20 cellular contexts compared by ENCODE assay signal in genomic region chr15:75948761-75949296, GRCh38. TPM values are rescaled to one million over a fixed set of nuclear protein-coding genes. Genes with fewer than 3 reads are reported as not detected.
DNase-seq lines count a peak whose midpoint lies in the region; ATAC-seq, FAIRE-seq and TF ChIP-seq lines count a peak whose summit lies in the region.
"Had no signal": no experiment of that assay in that cellular context is flagged by ENCODE, and none has a peak within 500 bp of the region (broad histone marks: within the 10 kb centered on the region; RNA-seq: fewer than 3 reads in every experiment).

No MANE protein-coding gene starts in this region.

- TF ChIP-seq POLR2A in HepG2 (IDR thresholded peaks at IDR 0.05; ENCODE audit: insufficient read depth in 1 of 2, low read depth in 2 of 2, low read length in 2 of 2), result no peak
- TF ChIP-seq POLR2A in right lobe of liver (IDR thresholded peaks at IDR 0.05), result no peak
- no peak for TF ChIP-seq POLR2A in K562 (conservative IDR thresholded peaks at IDR 0.05)

- FAIRE-seq in HepG2 (lab: Jason Lieb, UNC) (no peak), K562 (lab: Jason Lieb, UNC) (no peak)
- FAIRE-seq: D721Med, G401.6, GM12891, GM19239 had no signal

- H3K27me3 ChIP-seq in HepG2 (ENCODE audit: control insufficient read depth in 1 of 2, insufficient read depth in 2 of 2, low read length in 2 of 2), result no peaks in the 10 kb centered on the region
- no peaks in the 10 kb centered on the region for H3K27me3 ChIP-seq in right lobe of liver
- H3K27me3 ChIP-seq in K562 (ENCODE audit: control insufficient read depth in 2 of 2, insufficient read depth in 2 of 2, low read length in 2 of 2), result 0 out of 5 replicates have a peak, but pooled peaks cover 4 to 5% of the 10 kb centered on the region in 2 experiments
- H3K27me3 ChIP-seq: BLaER1 treated with 17β-estradiol and CSF1 and Interleukin-3, amounts not matched to agents 10 nM and 100 nM had no signal

- H3K9me3 ChIP-seq in HepG2 (ENCODE audit: low read length) (no peaks in the 10 kb centered on the region), right lobe of liver (no peaks in the 10 kb centered on the region), K562 (replicated peaks; ENCODE audit: control insufficient read depth, insufficient read depth, low read depth, low read length) (no peaks in the 10 kb centered on the region)
- H3K9me3 ChIP-seq: A549, Caco-2 had no signal

- intact Hi-C loops in HepG2 (cut with micrococcal nuclease; ENCODE audit: unreplicated experiment), result no loop called here
- intact Hi-C loops in right lobe of liver (cut with DNase I), result no loop called here
- intact Hi-C loops in K562 (cut with micrococcal nuclease), result no loop called here

- BruUV-seq in HepG2 (replicated peaks; lab: Mats Ljungman, UMichigan) (no TSS peak), K562 (replicated peaks; lab: Mats Ljungman, UMichigan) (no TSS peak)

- no peaks in the 10 kb centered on the region for H3K79me2 ChIP-seq in HepG2 (ENCODE audit: insufficient read depth, low read length)
- no peaks in the 10 kb centered on the region for H3K79me2 ChIP-seq in K562 (ENCODE audit: control insufficient read depth, insufficient read depth, low read length)

- POLR2A ChIA-PET in HepG2 (lab: Yijun Ruan, JAX), result no interaction called here
- POLR2A ChIA-PET in K562 (lab: Yijun Ruan, JAX), result interaction anchor here (0.6 kb wide), 1 partner anchor 24 kb away, joined by 3 read pairs; no protein-coding TSS in a partner anchor

- DNase-seq in HepG2 (ENCODE audit: low spot score), result no peak
- no peak for DNase-seq in right lobe of liver
- no peak for DNase-seq in K562 (ENCODE audit: extremely low read depth in 1 of 4, low spot score in 3 of 4)
- no peak for DNase-seq in ureter (ENCODE audit: low spot score)
- no peak for DNase-seq in activated CD8-positive, alpha-beta memory T cell treated with anti-CD3 and anti-CD28 coated beads for 24 hours
- DNase-seq: AML-193; Caco-2; Calu3; CD4-positive, alpha-beta T cell; CD8-positive, alpha-beta T cell; DMS79 treated with DMSO at 0.1 percent for 48 hours; GF-D8 had no signal

- no peaks in the 10 kb centered on the region for H3K36me3 ChIP-seq in HepG2 (replicated peaks in 1 of 2; ENCODE audit: control insufficient read depth in 1 of 2, insufficient read depth in 2 of 2, low read length in 2 of 2)
- H3K36me3 ChIP-seq in right lobe of liver, result no peaks in the 10 kb centered on the region
- H3K36me3 ChIP-seq in K562 (ENCODE audit: control insufficient read depth, insufficient read depth, low read length), result no peaks in the 10 kb centered on the region
- H3K36me3 ChIP-seq: BLaER1 treated with 17β-estradiol and CSF1 and Interleukin-3, amounts not matched to agents 10 nM and 100 nM had no signal

- H3K9ac ChIP-seq in HepG2 (ENCODE audit: insufficient read depth, low read depth, low read length) (no peak overlapping the region), K562 (ENCODE audit: insufficient read depth in 1 of 2, low read depth in 2 of 2, low read length in 2 of 2) (no peak overlapping the region)
- H3K9ac ChIP-seq: BLaER1 treated with 17β-estradiol and CSF1 and Interleukin-3, amounts not matched to agents 10 nM and 100 nM had no signal

- H3K4me2 ChIP-seq in HepG2 (ENCODE audit: low read depth, low read length), result no peak overlapping the region
- no peak overlapping the region for H3K4me2 ChIP-seq in K562 (ENCODE audit: insufficient read depth, low read length)
- H3K4me2 ChIP-seq: A549; BLaER1 treated with 17β-estradiol and CSF1 and Interleukin-3, amounts not matched to agents 10 nM and 100 nM had no signal

- WGBS in HepG2 (ENCODE audit: low lambda C conversion rate), result 53% methylated on average over 8 of the region's 8 CpGs
- 72% methylated on average over 8 of the region's 8 CpGs for WGBS in right lobe of liver (ENCODE audit: insufficient coverage, low coverage, low lambda C conversion rate, missing lambda C conversion rate)
- 16% methylated on average over 8 of the region's 8 CpGs for WGBS in K562 (ENCODE audit: insufficient coverage, low coverage, missing lambda C conversion rate)

- no peaks in the 10 kb centered on the region for H4K20me1 ChIP-seq in HepG2 (ENCODE audit: insufficient read depth, low read length)
- H4K20me1 ChIP-seq in K562 (replicated peaks; ENCODE audit: control insufficient read depth, insufficient read depth, low read length), result no peaks in the 10 kb centered on the region
- H4K20me1 ChIP-seq: BLaER1 treated with 17β-estradiol and CSF1 and Interleukin-3, amounts not matched to agents 10 nM and 100 nM had no signal

- CTCF ChIA-PET in HepG2 (lab: Yijun Ruan, JAX; ENCODE audit: low intra/inter-chr PET ratio, low total read pairs) (no interaction called here), K562 (lab: Yijun Ruan, JAX; ENCODE audit: low intra/inter-chr PET ratio) (no interaction called here)

- H3K4me3 ChIP-seq in HepG2 (replicated peaks in 1 of 3; ENCODE audit: insufficient read depth in 1 of 3, low read depth in 2 of 3, low read length in 3 of 3) (no peak overlapping the region), right lobe of liver (no peak overlapping the region), K562 (no peak overlapping the region)
- H3K4me3 ChIP-seq: A549; BLaER1 treated with 17β-estradiol and CSF1 and Interleukin-3, amounts not matched to agents 10 nM and 100 nM had no signal

- no peak for TF ChIP-seq CTCF in HepG2 (CRISPR knock-in tag; IDR thresholded peaks at IDR 0.05)
- no peak for TF ChIP-seq CTCF in right lobe of liver (IDR thresholded peaks at IDR 0.05)
- TF ChIP-seq CTCF in K562 (IDR thresholded peaks at IDR 0.05 in 2 of 3, conservative IDR thresholded peaks at IDR 0.05 in 1 of 3; ENCODE audit: insufficient read depth in 2 of 3, low read depth in 1 of 3, low read length in 3 of 3), result no peak

- H3K9me1 ChIP-seq in K562 (ENCODE audit: control insufficient read depth, insufficient read depth, low read length), result no peaks in the 10 kb centered on the region

- TF ChIP-seq RAD21 in HepG2 (CRISPR knock-in tag; IDR thresholded peaks at IDR 0.05), result no peak
- no peak for TF ChIP-seq RAD21 in K562 (CRISPR knock-in tag; conservative IDR thresholded peaks at IDR 0.05 in 1 of 2, IDR thresholded peaks at IDR 0.05 in 1 of 2)

- ATAC-seq in HepG2 (no peak), right lobe of liver (no peak), K562 (no peak)
- ATAC-seq: A549; CD8-positive, alpha-beta T cell had no signal

- TF ChIP-seq EP300 in HepG2 (IDR thresholded peaks at IDR 0.05; ENCODE audit: low read depth in 2 of 2, low read length in 2 of 2), result no peak
- no peak for TF ChIP-seq EP300 in HepG2 (CRISPR knock-in tag; IDR thresholded peaks at IDR 0.05; ENCODE audit: borderline replicate concordance)
- no peak for TF ChIP-seq EP300 in K562 (IDR thresholded peaks at IDR 0.05; ENCODE audit: low read length)

- H3K4me1 ChIP-seq in HepG2 (ENCODE audit: insufficient read depth, low read length), result no peaks in the 10 kb centered on the region
- no peaks in the 10 kb centered on the region for H3K4me1 ChIP-seq in right lobe of liver
- no peaks in the 10 kb centered on the region for H3K4me1 ChIP-seq in K562 (replicated peaks in 1 of 2; ENCODE audit: control insufficient read depth in 2 of 2, insufficient read depth in 2 of 2, low read length in 2 of 2)
- H3K4me1 ChIP-seq: Caco-2 had no signal

- no peak overlapping the region for H3K27ac ChIP-seq in HepG2 (ENCODE audit: extremely low read length, insufficient read depth, low read length)
- H3K27ac ChIP-seq in right lobe of liver, result no peak overlapping the region
- H3K27ac ChIP-seq in K562 (ENCODE audit: extremely low read depth, low read depth, low read length), result no peak overlapping the region
- H3K27ac ChIP-seq: 22Rv1; A549; BLaER1 treated with 17β-estradiol and CSF1 and Interleukin-3, amounts not matched to agents 10 nM and 100 nM; C4-2B had no signal

- in situ Hi-C loops in HepG2 (cut with HindIII; ENCODE audit: extremely low pct_ligation_motif_present, low pct_unique_long_range_greater_than_20kb), result no loop called here
- in situ Hi-C loops in K562 (cut with MboI), result no loop called here

- H2AFZ ChIP-seq in HepG2 (ENCODE audit: low read length), result no peak overlapping the region
- H2AFZ ChIP-seq in K562 (ENCODE audit: low read depth, low read length), result no peak overlapping the region

RNA-seq across cellular contexts. Expression of gene FBXO22, which starts 45.2 kb away (rescaled TPM):
- 112 and 179 TPM in 2 replicates for total RNA-seq in HepG2 (2016; rRNA removed; fragmentation: Illumina TruSeq; extraction: Trizol)
- total RNA-seq in HepG2 (2016; cell fraction: cytosol; rRNA removed; fragmentation: Illumina TruSeq; extraction: Trizol; ENCODE audit: low read depth), result 21.5 and 24.9 TPM in 2 replicates
- 120 and 197 TPM in 2 replicates for total RNA-seq in HepG2 (2016; cell fraction: insoluble cytoplasmic fraction; rRNA removed; fragmentation: Illumina TruSeq; extraction: Trizol)
- 48.5 and 56.0 TPM in 2 replicates for total RNA-seq in HepG2 (2016; cell fraction: membrane; rRNA removed; fragmentation: Illumina TruSeq; extraction: Trizol)
- total RNA-seq in HepG2 (2016; cell fraction: nucleus; rRNA removed; fragmentation: Illumina TruSeq; extraction: Trizol), result 74.1 and 87.3 TPM in 2 replicates
- polyA plus RNA-seq in HepG2 (2011; rRNA removed), result 42.5 and 45.7 TPM in 2 replicates
- polyA plus RNA-seq in HepG2 (2011; cell fraction: cytosol; rRNA removed), result 29.7 and 36.0 TPM in 2 replicates
- polyA plus RNA-seq in HepG2 (2011; cell fraction: nucleus; rRNA removed), result 27.8 and 32.3 TPM in 2 replicates
- 49.1 and 62.3 TPM in 2 replicates for polyA plus RNA-seq in HepG2 (2012)
- 22.4 and 27.7 TPM in 2 replicates for polyA plus RNA-seq in HepG2 (2016; cell fraction: cytosol; fragmentation: Illumina TruSeq; extraction: Trizol; ENCODE audit: low read depth)
- 149 and 155 TPM in 2 replicates for polyA plus RNA-seq in HepG2 (2016; cell fraction: insoluble cytoplasmic fraction; fragmentation: Illumina TruSeq; extraction: Trizol; ENCODE audit: low read depth)
- 36.1 and 39.4 TPM in 2 replicates for polyA plus RNA-seq in HepG2 (2016; cell fraction: membrane; fragmentation: Illumina TruSeq; extraction: Trizol; ENCODE audit: low read depth)
- polyA plus RNA-seq in HepG2 (2016; cell fraction: nucleus; fragmentation: Illumina TruSeq; extraction: Trizol; ENCODE audit: insufficient read depth, low read depth), result 78.1 and 88.1 TPM in 2 replicates
- polyA minus RNA-seq in HepG2 (2011; rRNA and poly(A)+ RNA removed; ENCODE audit: low replicate concordance), result 79.9 and 90.6 TPM in 2 replicates
- polyA minus RNA-seq in HepG2 (2011; cell fraction: cytosol; rRNA and poly(A)+ RNA removed), result 46.8 and 48.9 TPM in 2 replicates
- polyA minus RNA-seq in HepG2 (2011; cell fraction: nucleus; rRNA and poly(A)+ RNA removed), result 61.4 and 66.2 TPM in 2 replicates
- 10 to 100 TPM; 17.3 to 26.6 (median 20.0) TPM for total RNA-seq in right lobe of liver
- total RNA-seq in K562 (2011; cell fraction: chromatin; rRNA removed; ENCODE audit: low replicate concordance), result 64.2 and 108 TPM in 2 replicates
- total RNA-seq in K562 (2011; cell fraction: nucleolus; rRNA removed), result 35.4 and 44.9 TPM in 2 replicates
- 59.8 and 82.0 TPM in 2 replicates for total RNA-seq in K562 (2011; cell fraction: nucleoplasm; rRNA removed)
- 68.8 and 69.6 TPM in 2 replicates for total RNA-seq in K562 (2014; rRNA removed)
- 75.5 and 81.7 TPM in 2 replicates for total RNA-seq in K562 (2014; rRNA removed; fragmentation: Illumina TruSeq; extraction: Trizol)
- total RNA-seq in K562 (2015; rRNA removed; fragmentation: Illumina TruSeq; extraction: Trizol), result 52.7 and 53.0 TPM in 2 replicates
- total RNA-seq in K562 (2021), result 81.4 and 85.9 TPM in 2 replicates
- 76.6 and 99.4 TPM in 2 replicates for polyA plus RNA-seq in K562 (2011; rRNA removed)
- polyA plus RNA-seq in K562 (2011; cell fraction: cytosol; rRNA removed), result 45.7 and 49.8 TPM in 2 replicates
- 61.1 and 62.7 TPM in 2 replicates for polyA plus RNA-seq in K562 (2011; cell fraction: nucleus; rRNA removed)
- polyA plus RNA-seq in K562 (2012), result 49.0 and 61.2 TPM in 2 replicates
- polyA plus RNA-seq in K562 (2014; fragmentation: Illumina TruSeq; extraction: Trizol), result 53.4 and 66.5 TPM in 2 replicates
- polyA plus RNA-seq in K562 (2014; fragmentation: Nextera tagmentation; extraction: Ambion mirVana), result 10 to 100 TPM; 24.4 to 31.0 TPM
- polyA plus RNA-seq in K562 (2014; rRNA removed), result 54.8 and 63.4 TPM in 2 replicates
- 74.7 and 82.1 TPM in 2 replicates for polyA minus RNA-seq in K562 (2011; rRNA and poly(A)+ RNA removed)
- polyA minus RNA-seq in K562 (2011; cell fraction: cytosol; rRNA and poly(A)+ RNA removed), result 41.8 and 46.7 TPM in 2 replicates
- polyA minus RNA-seq in K562 (2011; cell fraction: nucleus; rRNA and poly(A)+ RNA removed), result 35.5 and 53.4 TPM in 2 replicates
- total RNA-seq in ureter, result 28.2 TPM

Comparison
In these comparisons a context has a peak if more than half of its experiments do, and no peak if none do; other contexts are left out.
1. Of the 241 proteins assayed by ChIP-seq in both HepG2 and K562: peak only in HepG2: none; only in K562: none; in both: CEBPB; in neither: 239; mixed calls (peak in some experiments, not most) for 1.